1 cellular context compared by ENCODE assay signal in the genomic region with DNA sequence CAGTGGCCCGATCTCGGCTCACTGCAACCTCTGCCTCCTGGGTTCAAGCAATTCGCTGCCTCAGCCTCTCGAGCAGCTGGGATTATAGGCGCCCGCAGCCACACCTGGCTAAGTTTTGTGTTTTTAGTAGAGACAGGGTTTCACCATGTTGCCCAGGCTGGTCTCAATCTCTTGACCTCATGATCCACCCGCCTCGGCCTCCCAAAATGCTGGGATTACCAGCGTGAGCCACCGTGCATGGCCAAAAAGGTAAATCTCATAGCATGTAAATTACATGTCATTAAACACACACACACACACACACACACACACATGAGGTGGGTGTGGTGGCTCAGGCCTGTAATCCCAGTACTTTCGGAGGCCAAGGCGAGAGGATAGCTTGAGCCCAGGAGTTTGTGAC. TPM values are rescaled to one million over a fixed set of nuclear protein-coding genes. Genes with fewer than 3 reads are reported as not detected.
"Had no signal": no experiment of that assay in that cellular context is flagged by ENCODE, and none has a peak within 500 bp of the region (broad histone marks: within the 10 kb centered on the region; RNA-seq: fewer than 3 reads in every experiment).

No MANE protein-coding gene starts in this region.

RNA-seq across cellular contexts. Expression of a gene that starts 53.7 kb away (rescaled TPM):
- total RNA-seq: HT-29 had no signal
